ENCODE assay signal across 14 cellular contexts in genomic region chr2:156309106-156309505, GRCh38. TPM values are rescaled to one million over a fixed set of nuclear protein-coding genes. Genes with fewer than 3 reads are reported as not detected.
A peak's percentile ranks its signal among the peaks of the same experiment; 100 is the strongest.
DNase-seq lines count a peak whose midpoint lies in the region; ATAC-seq lines count a peak whose summit lies in the region.
"Had no signal": no experiment of that assay in that cellular context is flagged by ENCODE, and none has a peak within 500 bp of the region (broad histone marks: within the 10 kb centered on the region; RNA-seq: fewer than 3 reads in every experiment).

No MANE protein-coding gene starts in this region.

- intact Hi-C loops in activated T-helper 1 cell treated with anti-CD3 and anti-CD28 coated beads, Interleukin-12 subunit alpha, Interleukin-12 subunit beta, Interleukin-2, Interleukin-4 antibody, amounts not matched to agents 30 ng/mL and 10 ng/mL and 1 ng/mL, durations not matched to agents 14 hours and 24 hours and 36 hours (cut with micrococcal nuclease): no loop called here

- peaks cover 20% of the 10 kb centered on the region for H3K27me3 Mint-ChIP-seq in activated T-helper 1 cell treated with anti-CD3 and anti-CD28 coated beads, Interleukin-12 subunit alpha, Interleukin-12 subunit beta, Interleukin-2, Interleukin-4 antibody, amounts not matched to agents 30 ng/mL and 10 ng/mL and 1 ng/mL, durations not matched to agents 14 hours and 24 hours and 36 hours (ENCODE audit: insufficient read depth)

- H3K36me3 Mint-ChIP-seq in activated T-helper 1 cell treated with anti-CD3 and anti-CD28 coated beads, Interleukin-12 subunit alpha, Interleukin-12 subunit beta, Interleukin-2, Interleukin-4 antibody, amounts not matched to agents 30 ng/mL and 10 ng/mL and 1 ng/mL, durations not matched to agents 14 hours and 24 hours and 36 hours (ENCODE audit: low read depth): no peaks in the 10 kb centered on the region

- no peak overlapping the region for H3K27ac Mint-ChIP-seq in activated T-helper 1 cell treated with anti-CD3 and anti-CD28 coated beads, Interleukin-12 subunit alpha, Interleukin-12 subunit beta, Interleukin-2, Interleukin-4 antibody, amounts not matched to agents 30 ng/mL and 10 ng/mL and 1 ng/mL, durations not matched to agents 14 hours and 24 hours and 36 hours

- H3K9me3 Mint-ChIP-seq in activated T-helper 1 cell treated with anti-CD3 and anti-CD28 coated beads, Interleukin-12 subunit alpha, Interleukin-12 subunit beta, Interleukin-2, Interleukin-4 antibody, amounts not matched to agents 30 ng/mL and 10 ng/mL and 1 ng/mL, durations not matched to agents 14 hours and 24 hours and 36 hours: no peaks in the 10 kb centered on the region

- DNase-seq in CD1c-positive myeloid dendritic cell (ENCODE audit: extremely low spot score) (peak; percentile 37), Kasumi-1 (lab: John Stamatoyannopoulos, UW) (peak; percentile 85 to 92), left lobe of liver (ENCODE audit: low spot score) (no peak)
- no peak for DNase-seq in stimulated activated CD4-positive, alpha-beta T cell treated with anti-CD3 and anti-CD28 coated beads, Interleukin-4, amount 100 ng/mL, for 24 hours
- DNase-seq in activated T-helper 1 cell treated with anti-CD3 and anti-CD28 coated beads, Interleukin-12 subunit alpha, Interleukin-12 subunit beta, Interleukin-2, Interleukin-4 antibody, amounts not matched to agents 30 ng/mL and 10 ng/mL and 1 ng/mL, durations not matched to agents 14 hours and 24 hours and 36 hours (ENCODE audit: low spot score): no peak
- DNase-seq in activated CD8-positive, alpha-beta memory T cell treated with anti-CD3 and anti-CD28 coated beads for 24 hours: no peak
- DNase-seq: adrenal gland, dermis blood vessel endothelial cell, DMS79, NCI-H2029, OCI-M1 had no signal

- H3K4me1 Mint-ChIP-seq in activated T-helper 1 cell treated with anti-CD3 and anti-CD28 coated beads, Interleukin-12 subunit alpha, Interleukin-12 subunit beta, Interleukin-2, Interleukin-4 antibody, amounts not matched to agents 30 ng/mL and 10 ng/mL and 1 ng/mL, durations not matched to agents 14 hours and 24 hours and 36 hours (ENCODE audit: low read depth): peaks cover 8% of the 10 kb centered on the region

- peak; percentile 74 for ATAC-seq in GM19351 (IDR thresholded peaks at IDR 0.05; ENCODE audit: unreplicated experiment)
- peak; percentile 57 for ATAC-seq in HG02884 (IDR thresholded peaks at IDR 0.05; ENCODE audit: unreplicated experiment)
- ATAC-seq in left lobe of liver: no peak

- H3K4me3 Mint-ChIP-seq in activated T-helper 1 cell treated with anti-CD3 and anti-CD28 coated beads, Interleukin-12 subunit alpha, Interleukin-12 subunit beta, Interleukin-2, Interleukin-4 antibody, amounts not matched to agents 30 ng/mL and 10 ng/mL and 1 ng/mL, durations not matched to agents 14 hours and 24 hours and 36 hours: no peak overlapping the region

RNA-seq across cellular contexts. Expression of gene NR4A2, which starts 23.4 kb away (rescaled TPM):
- total RNA-seq in left lobe of liver: 0.91 TPM
- 20.5 and 21.9 TPM in 2 replicates for total RNA-seq in activated T-helper 1 cell treated with anti-CD3 and anti-CD28 coated beads, Interleukin-12 subunit alpha, Interleukin-12 subunit beta, Interleukin-2, Interleukin-4 antibody, amounts not matched to agents 30 ng/mL and 10 ng/mL and 1 ng/mL, durations not matched to agents 14 hours and 24 hours and 36 hours
- total RNA-seq: fibroblast of villous mesenchyme had no signal

Comparison
In these comparisons a context has a peak if more than half of its experiments do, and no peak if none do; other contexts are left out.
1. DNase-seq: peak in CD1c-positive myeloid dendritic cell (single experiment) and Kasumi-1 (2 of 2); none in stimulated activated CD4-positive, alpha-beta T cell treated with anti-CD3 and anti-CD28 coated beads, Interleukin-4, amount 100 ng/mL, for 24 hours (single experiment), left lobe of liver (single experiment), activated T-helper 1 cell treated with anti-CD3 and anti-CD28 coated beads, Interleukin-12 subunit alpha, Interleukin-12 subunit beta, Interleukin-2, Interleukin-4 antibody, amounts not matched to agents 30 ng/mL and 10 ng/mL and 1 ng/mL, durations not matched to agents 14 hours and 24 hours and 36 hours (single experiment) and activated CD8-positive, alpha-beta memory T cell treated with anti-CD3 and anti-CD28 coated beads for 24 hours (single experiment).
2. RNA of gene NR4A2, which starts 23.4 kb away (total RNA-seq): 20.5 to 21.9 TPM in activated T-helper 1 cell treated with anti-CD3 and anti-CD28 coated beads, Interleukin-12 subunit alpha, Interleukin-12 subunit beta, Interleukin-2, Interleukin-4 antibody, amounts not matched to agents 30 ng/mL and 10 ng/mL and 1 ng/mL, durations not matched to agents 14 hours and 24 hours and 36 hours; 0.91 TPM in left lobe of liver (single experiment); every median in the first group is over 10 times any median in the second.